In the genomic region with DNA sequence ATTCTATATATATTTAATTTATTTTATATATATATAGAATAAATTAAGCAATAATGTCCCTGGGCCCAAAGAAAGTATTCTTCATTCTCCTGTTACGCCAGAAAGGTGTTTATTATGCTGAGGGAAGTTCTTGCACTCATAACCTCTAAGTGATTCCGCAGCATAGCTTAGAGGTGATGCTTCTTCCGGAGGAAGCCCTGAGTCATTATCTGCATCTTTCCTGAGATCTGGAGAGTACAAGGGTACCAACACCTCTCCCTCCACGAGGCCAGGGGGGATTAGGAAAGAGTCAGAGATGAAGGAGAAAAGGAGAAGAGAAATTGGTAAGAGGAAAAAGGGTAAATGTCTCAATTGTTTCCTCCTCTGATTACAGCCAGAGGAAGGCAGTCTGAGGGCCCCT, we compare ENCODE assay signal across 14 cellular contexts. TPM values are rescaled to one million over a fixed set of nuclear protein-coding genes. Genes with fewer than 3 reads are reported as not detected.
DNase-seq lines count a peak whose midpoint lies in the region; ATAC-seq and TF ChIP-seq lines count a peak whose summit lies in the region.
"Had no signal": no experiment of that assay in that cellular context is flagged by ENCODE, and none has a peak within 500 bp of the region (broad histone marks: within the 10 kb centered on the region; RNA-seq: fewer than 3 reads in every experiment).

No MANE protein-coding gene starts in this region.

- no peaks in the 10 kb centered on the region for H3K9me3 ChIP-seq in upper lobe of right lung
- no peaks in the 10 kb centered on the region for H3K9me3 ChIP-seq in tibial nerve
- H3K9me3 ChIP-seq: Caco-2 had no signal

- TF ChIP-seq POLR2A in tibial nerve (IDR thresholded peaks at IDR 0.05): no peak

- CTCF ChIA-PET in RWPE1 (lab: Yijun Ruan, JAX): interaction anchor here (0.6 kb wide), 1 partner anchor 577 kb away, joined by 4 read pairs; no protein-coding TSS in a partner anchor

- TF ChIP-seq CTCF in RWPE1 (conservative IDR thresholded peaks at IDR 0.05; ENCODE audit: low read depth) (no peak), choroid plexus epithelial cell (conservative IDR thresholded peaks at IDR 0.05; ENCODE audit: low read depth, low read length) (no peak), upper lobe of right lung (IDR thresholded peaks at IDR 0.05) (no peak), tibial nerve (IDR thresholded peaks at IDR 0.05) (no peak)

- WGBS in tibial nerve, 2 donors: 61 to 66% methylated on average over 4 of the region's 4 CpGs

- intact Hi-C loops in upper lobe of right lung (cut with DNase I): no loop called here

- H3K4me3 ChIP-seq in choroid plexus epithelial cell (ENCODE audit: low read depth, low read length): no peak overlapping the region
- no peak overlapping the region for H3K4me3 ChIP-seq in upper lobe of right lung
- H3K4me3 ChIP-seq in H7 (ENCODE audit: insufficient read depth, low read depth, low read length): no peak overlapping the region
- no peak overlapping the region for H3K4me3 ChIP-seq in tibial nerve
- H3K4me3 ChIP-seq: neural progenitor cell had no signal

- H3K27ac ChIP-seq in RWPE1 (no peak overlapping the region), upper lobe of right lung (no peak overlapping the region), tibial nerve (no peak overlapping the region)
- H3K27ac ChIP-seq: neural progenitor cell had no signal

- peak; percentile 4 for ATAC-seq in upper lobe of right lung

- DNase-seq in HPDE6-E6E7 (ENCODE audit: extremely low spot score) (peak; percentile 60), RWPE1 (ENCODE audit: low spot score) (peak; percentile 72), choroid plexus epithelial cell (ENCODE audit: low read depth) (peak; percentile 85), upper lobe of right lung (no peak), H7 (no peak), Ammon's horn (ENCODE audit: low spot score) (no peak), tibial nerve (ENCODE audit: low spot score in 2 of 2) (no peak)
- DNase-seq: activated B cell treated with CpG ODN at 0.5 μM for 24 hours; activated CD8-positive, alpha-beta memory T cell treated with anti-CD3 and anti-CD28 coated beads, Interleukin-2, amount 50 U/mL, for 48 hours; Caco-2; NCI-H2227 treated with DMSO at 0.1 percent for 48 hours; Right ventricle myocardium superior; small intestine had no signal

- no peak for TF ChIP-seq EP300 in tibial nerve (IDR thresholded peaks at IDR 0.05)

- H3K27me3 ChIP-seq in upper lobe of right lung (no peaks in the 10 kb centered on the region), H7 (ENCODE audit: control insufficient read depth, insufficient read depth, low read length) (no peaks in the 10 kb centered on the region), tibial nerve (no peaks in the 10 kb centered on the region)
- H3K27me3 ChIP-seq: neural progenitor cell had no signal

- no peaks in the 10 kb centered on the region for H3K36me3 ChIP-seq in upper lobe of right lung
- no peaks in the 10 kb centered on the region for H3K36me3 ChIP-seq in H7 (replicated peaks; ENCODE audit: control insufficient read depth, insufficient read depth, low read length)
- H3K36me3 ChIP-seq in tibial nerve: no peaks in the 10 kb centered on the region
- H3K36me3 ChIP-seq: neural progenitor cell had no signal

- POLR2A ChIA-PET in RWPE1 (lab: Yijun Ruan, JAX; ENCODE audit: low non-redundant PET): no interaction called here

- H3K4me1 ChIP-seq in upper lobe of right lung: peaks cover 33% of the 10 kb centered on the region
- H3K4me1 ChIP-seq in tibial nerve: peaks cover 0 to 18% (median 4%) of the 10 kb centered on the region in 4 donors

RNA-seq across cellular contexts. Expression of a gene that starts 43.1 kb away (rescaled TPM):
- total RNA-seq in upper lobe of right lung (275 TPM), tibial nerve (100 to 1,000 TPM; 232 to 245 (median 243) TPM)
- 131 and 136 TPM in 2 replicates for total RNA-seq in H7 (2014; rRNA removed; shearing (Covaris generic))

Comparison
In these comparisons a context has a peak if more than half of its experiments do, and no peak if none do; other contexts are left out.
1. DNase-seq: peak in HPDE6-E6E7 (single experiment), RWPE1 (single experiment) and choroid plexus epithelial cell (single experiment); none in upper lobe of right lung (single experiment), H7 (single experiment), Ammon's horn (single experiment) and tibial nerve (0 of 2).